Comparison of ENCODE assay signal across 8 cellular contexts in genomic region chr3:187066228-187066995, GRCh38.
DNase-seq lines count a peak whose midpoint lies in the region; ATAC-seq and TF ChIP-seq lines count a peak whose summit lies in the region.

No MANE protein-coding gene starts in this region.

- TF ChIP-seq CTCF in OCI-LY7 (conservative IDR thresholded peaks at IDR 0.05; ENCODE audit: low read length) (peak; percentile 82), liver (IDR thresholded peaks at IDR 0.05; ENCODE audit: low read depth, low read length, missing input control) (no peak)

- H3K9me3 ChIP-seq in OCI-LY7 (ENCODE audit: low read length) (no peaks in the 10 kb centered on the region), liver (ENCODE audit: control insufficient read depth in 4 of 4, low read length in 3 of 4) (no peaks in the 10 kb centered on the region)

- POLR2A ChIA-PET in OCI-LY7 (lab: Charles Lee): interaction anchor here (0.5 to 5.8 kb wide), 24 partner anchors 9 to 1182 kb away, joined by 3 to 122 read pairs (median 6); no protein-coding TSS in a partner anchor

- no peaks in the 10 kb centered on the region for H3K27me3 Mint-ChIP-seq in activated naive CD8-positive, alpha-beta T cell treated with anti-CD3 and anti-CD28 coated beads, Interleukin-2, amount 50 U/mL, for 24 hours

- peak overlapping the region; percentile 88 for H3K4me2 ChIP-seq in OCI-LY7 (ENCODE audit: low read length)

- peak overlapping the region; percentile 68 for H3K27ac Mint-ChIP-seq in activated naive CD8-positive, alpha-beta T cell treated with anti-CD3 and anti-CD28 coated beads, Interleukin-2, amount 50 U/mL, for 24 hours

- H3K27ac ChIP-seq in OCI-LY7 (ENCODE audit: low read depth, low read length, poor library complexity, severe bottlenecking) (peak overlapping the region; percentile 99), liver (ENCODE audit: low read depth in 1 of 2, low read length in 2 of 2) (no peak overlapping the region)

- H3K9me3 Mint-ChIP-seq in activated naive CD8-positive, alpha-beta T cell treated with anti-CD3 and anti-CD28 coated beads, Interleukin-2, amount 50 U/mL, for 24 hours: no peaks in the 10 kb centered on the region

- H3K36me3 ChIP-seq in OCI-LY7 (ENCODE audit: insufficient read depth, low read length) (peaks cover 92% of the 10 kb centered on the region), liver (ENCODE audit: control insufficient read depth in 4 of 4, insufficient read depth in 3 of 4, low read depth in 1 of 4, low read length in 3 of 4) (peaks cover 0 to 67% (median 39%) of the 10 kb centered on the region in 4 donors)

- intact Hi-C loops in OCI-LY7 (cut with micrococcal nuclease; ENCODE audit: unreplicated experiment): loop anchor here (1.0 to 5.0 kb wide), 4 partner anchors 66 to 217 kb away; no protein-coding TSS in a partner anchor

- peak; percentile 6 to 59 for TF ChIP-seq RAD21 in liver (IDR thresholded peaks at IDR 0.05)

- H3K27me3 ChIP-seq in liver (ENCODE audit: control insufficient read depth in 4 of 4, insufficient read depth in 4 of 4, low read length in 3 of 4): no peaks in the 10 kb centered on the region

- H2AFZ ChIP-seq in OCI-LY7 (ENCODE audit: low read length): no peak overlapping the region

- DNase-seq in SIG-M5 treated with dmso at 0.1 percent for 504 hours (lab: John Stamatoyannopoulos, UW; ENCODE audit: unreplicated experiment) (peak; percentile 24), SIG-M5 (lab: John Stamatoyannopoulos, UW) (no peak), OCI-LY7 (ENCODE audit: low spot score) (peak; percentile 94), NCI-H128 (lab: John Stamatoyannopoulos, UW; ENCODE audit: unreplicated experiment) (no peak), HuH-7.5 (ENCODE audit: low spot score) (no peak)
- peak; percentile 36 for DNase-seq in activated naive CD8-positive, alpha-beta T cell treated with anti-CD3 and anti-CD28 coated beads, Interleukin-2, amount 50 U/mL, for 24 hours

- H3K4me1 ChIP-seq in OCI-LY7 (ENCODE audit: insufficient read depth, low read length, poor library complexity, severe bottlenecking): peaks cover 97% of the 10 kb centered on the region
- H3K4me1 ChIP-seq in liver (ENCODE audit: control insufficient read depth in 4 of 4, insufficient read depth in 4 of 4, low read length in 3 of 4): peaks cover 7 to 38% (median 34%) of the 10 kb centered on the region in 4 donors

- H3K79me2 ChIP-seq in OCI-LY7 (ENCODE audit: insufficient read depth, low read depth, low read length): peaks cover 88% of the 10 kb centered on the region

- ATAC-seq in HG02623 (IDR thresholded peaks at IDR 0.05; ENCODE audit: unreplicated experiment): peak; percentile 24
- ATAC-seq in activated naive CD8-positive, alpha-beta T cell treated with anti-CD3 and anti-CD28 coated beads, Interleukin-2, amount 50 U/mL, for 24 hours: peak; percentile 55

- peaks cover 63% of the 10 kb centered on the region for H3K4me1 Mint-ChIP-seq in activated naive CD8-positive, alpha-beta T cell treated with anti-CD3 and anti-CD28 coated beads, Interleukin-2, amount 50 U/mL, for 24 hours

- no TSS peak for BruUV-seq in OCI-LY7 (replicated peaks; lab: Mats Ljungman, UMichigan)

- H3K4me3 Mint-ChIP-seq in activated naive CD8-positive, alpha-beta T cell treated with anti-CD3 and anti-CD28 coated beads, Interleukin-2, amount 50 U/mL, for 24 hours: no peak overlapping the region

- H3K4me3 ChIP-seq in OCI-LY7 (ENCODE audit: low read depth, low read length, poor library complexity, severe bottlenecking) (peak overlapping the region; percentile 63), liver (ENCODE audit: low read depth in 1 of 3, low read length in 3 of 3) (no peak overlapping the region)

- H3K9me2 ChIP-seq in OCI-LY7 (ENCODE audit: insufficient read depth, low read length): no peaks in the 10 kb centered on the region

- CTCF ChIA-PET in OCI-LY7 (lab: Charles Lee; ENCODE audit: unreplicated experiment): interaction anchor here (0.8 to 1.3 kb wide), 3 partner anchors 17 to 50 kb away, joined by 3 to 4 read pairs (median 3); no protein-coding TSS in a partner anchor

- no peaks in the 10 kb centered on the region for H4K20me1 ChIP-seq in OCI-LY7 (ENCODE audit: insufficient read depth, low read length)

- H3K9ac ChIP-seq in liver (ENCODE audit: low read depth in 1 of 2, low read length in 2 of 2): no peak overlapping the region

- WGBS in liver: 85% methylated on average over 7 of the region's 7 CpGs

- H3K36me3 Mint-ChIP-seq in activated naive CD8-positive, alpha-beta T cell treated with anti-CD3 and anti-CD28 coated beads, Interleukin-2, amount 50 U/mL, for 24 hours (ENCODE audit: low read depth): peaks cover 75% of the 10 kb centered on the region

TF ChIP-seq in liver, 16 proteins besides CTCF, POLR2A, EP300 and RAD21:
- TF ChIP-seq ATF3 (IDR thresholded peaks at IDR 0.05) (no peak), FOXA2 (IDR thresholded peaks at IDR 0.05) (no peak), JUND (IDR thresholded peaks at IDR 0.05) (no peak), NR2F2 (IDR thresholded peaks at IDR 0.05) (no peak), RXRA (IDR thresholded peaks at IDR 0.05) (no peak), FOXA1 (IDR thresholded peaks at IDR 0.05) (no peak), TAF1 (conservative IDR thresholded peaks at IDR 0.05) (no peak), MAX (IDR thresholded peaks at IDR 0.05) (no peak), EGR1 (IDR thresholded peaks at IDR 0.05; ENCODE audit: low read depth in 2 of 2) (no peak), GABPA (IDR thresholded peaks at IDR 0.05 in 1 of 2, conservative IDR thresholded peaks at IDR 0.05 in 1 of 2) (no peak)

Comparison
In these comparisons a context has a peak if more than half of its experiments do, and no peak if none do; other contexts are left out.
1. DNase-seq: peak in SIG-M5 treated with dmso at 0.1 percent for 504 hours (single experiment), OCI-LY7 (single experiment) and activated naive CD8-positive, alpha-beta T cell treated with anti-CD3 and anti-CD28 coated beads, Interleukin-2, amount 50 U/mL, for 24 hours (single experiment); none in SIG-M5 (single experiment), NCI-H128 (single experiment) and HuH-7.5 (single experiment).